Comparison of ENCODE assay signal across 12 cellular contexts in genomic region chr17:60573139-60573975, GRCh38. TPM values are rescaled to one million over a fixed set of nuclear protein-coding genes. Genes with fewer than 3 reads are reported as not detected.
DNase-seq lines count a peak whose midpoint lies in the region; ATAC-seq and TF ChIP-seq lines count a peak whose summit lies in the region.
"Had no signal": no experiment of that assay in that cellular context is flagged by ENCODE, and none has a peak within 500 bp of the region (broad histone marks: within the 10 kb centered on the region; RNA-seq: fewer than 3 reads in every experiment).

No MANE protein-coding gene starts in this region.

- H3K27me3 ChIP-seq in SJSA1 (replicated peaks): no peaks in the 10 kb centered on the region

- peaks cover 2% of the 10 kb centered on the region for H3K9me3 Mint-ChIP-seq in nephron

- peaks cover 19% of the 10 kb centered on the region for H3K4me1 ChIP-seq in SJSA1 (replicated peaks)

- no peaks in the 10 kb centered on the region for H3K36me3 Mint-ChIP-seq in nephron (ENCODE audit: low read depth)
- H3K36me3 Mint-ChIP-seq: brain had no signal

- H3K27me3 Mint-ChIP-seq in nephron (ENCODE audit: low read depth): no peaks in the 10 kb centered on the region

- ATAC-seq in GM18502 (IDR thresholded peaks at IDR 0.05; ENCODE audit: poor library complexity, unreplicated experiment): no peak
- no peak for ATAC-seq in HG03135 (IDR thresholded peaks at IDR 0.05; ENCODE audit: unreplicated experiment)
- no peak for ATAC-seq in HG03565 (IDR thresholded peaks at IDR 0.05; ENCODE audit: unreplicated experiment)

- H3K27ac ChIP-seq in SJSA1: peak overlapping the region; percentile 56

- DNase-seq in ACHN: peak; percentile 73
- DNase-seq in SJSA1 (ENCODE audit: low read depth in 1 of 2, low spot score in 2 of 2): peak in 1 of 2 experiments; percentile 53
- peak; percentile 98 for DNase-seq in fibroblast of villous mesenchyme (ENCODE audit: low read depth)
- DNase-seq in posterior cingulate gyrus: no peak
- DNase-seq: KBM-7, NCI-H2081 had no signal

- peak overlapping the region; percentile 30 to 95 (median 79) for H3K27ac Mint-ChIP-seq in nephron

- H3K4me3 Mint-ChIP-seq in nephron: peak overlapping the region in 1 of 3 experiments; percentile 24
- H3K4me3 Mint-ChIP-seq: brain had no signal

- H3K4me1 Mint-ChIP-seq in nephron: peaks cover 31% of the 10 kb centered on the region

- intact Hi-C loops in posterior cingulate gyrus (cut with DNase I): loop anchor here (5.0 kb wide), 1 partner anchor 46 kb away; the partner anchor contains the start of gene APPBP2

- TF ChIP-seq CTCF in fibroblast of villous mesenchyme (IDR thresholded peaks at IDR 0.05; ENCODE audit: insufficient read depth, low read depth, low read length): peak; percentile 24
- no peak for TF ChIP-seq CTCF in nephron (IDR thresholded peaks at IDR 0.05; ENCODE audit: unreplicated experiment in 3 of 3)

- in situ Hi-C loops in ACHN (cut with HindIII; ENCODE audit: low pct_ligation_motif_present, low pct_unique_long_range_greater_than_20kb, low sequenced_read_pairs): no loop called here

- no peaks in the 10 kb centered on the region for H3K36me3 ChIP-seq in SJSA1

- H3K9me3 ChIP-seq in SJSA1 (replicated peaks): no peaks in the 10 kb centered on the region

- no peak overlapping the region for H3K4me3 ChIP-seq in SJSA1
- H3K4me3 ChIP-seq in fibroblast of villous mesenchyme (ENCODE audit: low read depth, low read length): no peak overlapping the region
- H3K4me3 ChIP-seq: skin epidermis had no signal

RNA-seq across cellular contexts. Expression of gene PPM1D, which starts 26.6 kb away (rescaled TPM):
- total RNA-seq in SJSA1 (2014; rRNA removed; shearing (Covaris generic)): 15.1 and 17.8 TPM in 2 replicates
- total RNA-seq in fibroblast of villous mesenchyme: 10.3 and 15.5 TPM in 2 replicates

RNA-seq across cellular contexts. Expression of gene APPBP2, which starts 47.3 kb away (rescaled TPM):
- total RNA-seq in SJSA1 (2014; rRNA removed; shearing (Covaris generic)): 36.2 and 49.4 TPM in 2 replicates
- 42.8 and 69.1 TPM in 2 replicates for total RNA-seq in fibroblast of villous mesenchyme

Comparison
In these comparisons a context has a peak if more than half of its experiments do, and no peak if none do; other contexts are left out.
1. DNase-seq: peak in ACHN (single experiment) and fibroblast of villous mesenchyme (single experiment); none in posterior cingulate gyrus (0 of 10).